ENCODE assay signal across 1 cellular context in genomic region chr15:94240486-94240885, GRCh38.
TF ChIP-seq lines count a peak whose summit lies in the region.

No MANE protein-coding gene starts in this region.

TF ChIP-seq in GM23338, 12 proteins besides CTCF, POLR2A, EP300 and RAD21 (continued from another document):
- TF ChIP-seq REST (IDR thresholded peaks at IDR 0.05; ENCODE audit: unreplicated experiment) (no peak), EZH2 (IDR thresholded peaks at IDR 0.05; ENCODE audit: low read depth, unreplicated experiment) (no peak), STAT1 (IDR thresholded peaks at IDR 0.05; ENCODE audit: unreplicated experiment) (no peak), ETS1 (IDR thresholded peaks at IDR 0.05) (no peak), NANOG (IDR thresholded peaks at IDR 0.05; ENCODE audit: borderline replicate concordance) (no peak), ZNF462 (CRISPR knock-in tag; IDR thresholded peaks at IDR 0.05) (no peak), EZH2phosphoT487 (IDR thresholded peaks at IDR 0.05; ENCODE audit: unreplicated experiment) (no peak), CREB1 (CRISPR knock-in tag; IDR thresholded peaks at IDR 0.05; ENCODE audit: low read depth) (no peak), JUNB (IDR thresholded peaks at IDR 0.05; ENCODE audit: unreplicated experiment) (no peak), POLR2AphosphoS5 (IDR thresholded peaks at IDR 0.05; ENCODE audit: low read depth) (no peak), ZNF114 (CRISPR knock-in tag; IDR thresholded peaks at IDR 0.05) (no peak)
